8 cellular contexts compared by ENCODE assay signal in genomic region chr6:150720774-150721233, GRCh38.
DNase-seq lines count a peak whose midpoint lies in the region; ATAC-seq, FAIRE-seq and TF ChIP-seq lines count a peak whose summit lies in the region.

No MANE protein-coding gene starts in this region.

- H3K27ac ChIP-seq in SK-N-MC (peak overlapping the region; percentile 67; the same call in 1 of the 2 replicates), keratinocyte (ENCODE audit: control insufficient read depth, insufficient read depth, low read length) (no peak overlapping the region)

- intact Hi-C loops in CD14-positive monocyte (cut with micrococcal nuclease), result no loop called here

- peaks cover 0 to 2% (median 0%) of the 10 kb centered on the region in 7 donors for H3K9me3 Mint-ChIP-seq in CD14-positive monocyte

- H3K9ac ChIP-seq in SK-N-MC (ENCODE audit: insufficient read length) (no peak overlapping the region), keratinocyte (ENCODE audit: control insufficient read depth, extremely low read depth, insufficient read depth, low read length) (no peak overlapping the region)

- dilution Hi-C loops in keratinocyte (cut with MboI; ENCODE audit: extremely low pct_ligation_motif_present, low sequenced_read_pairs), result no loop called here

- no peaks in the 10 kb centered on the region for H3K4me1 Mint-ChIP-seq in CD14-positive monocyte

- peak overlapping the region; percentile 17 for H3K4me2 ChIP-seq in keratinocyte (ENCODE audit: control insufficient read depth, extremely low read depth, insufficient read depth, low read depth, low read length)

- H3K36me3 ChIP-seq in SK-N-MC (ENCODE audit: insufficient read depth, low read length), result no peaks in the 10 kb centered on the region
- no peaks in the 10 kb centered on the region for H3K36me3 ChIP-seq in keratinocyte (ENCODE audit: control insufficient read depth in 2 of 2, extremely low read depth in 1 of 2, insufficient read depth in 2 of 2, low read length in 2 of 2)

- H3K4me1 ChIP-seq in keratinocyte (ENCODE audit: control insufficient read depth, extremely low read depth, insufficient read depth, low read length), result peaks cover 16% of the 10 kb centered on the region

- H3K4me3 ChIP-seq in SK-N-MC (peak overlapping the region; percentile 69), keratinocyte (ENCODE audit: control insufficient read depth in 2 of 3, extremely low read depth in 1 of 3, insufficient read depth in 2 of 3, low read depth in 1 of 3, low read length in 3 of 3) (no peak overlapping the region)

- no peak overlapping the region for H3K27ac Mint-ChIP-seq in CD14-positive monocyte

- H3K27me3 Mint-ChIP-seq in CD14-positive monocyte (ENCODE audit: low read depth in 3 of 3), result peaks cover 6 to 12% (median 12%) of the 10 kb centered on the region in 3 donors

- H3K36me3 Mint-ChIP-seq in CD14-positive monocyte, result no peaks in the 10 kb centered on the region

- ATAC-seq in GM21367 (IDR thresholded peaks at IDR 0.05; ENCODE audit: unreplicated experiment) (peak; percentile 99), HG03469 (IDR thresholded peaks at IDR 0.05; ENCODE audit: unreplicated experiment) (peak; percentile 94)

- no peaks in the 10 kb centered on the region for H3K27me3 ChIP-seq in keratinocyte (ENCODE audit: control insufficient read depth, extremely low read depth, insufficient read depth, low read length)

- H3K9me3 ChIP-seq in SK-N-MC (ENCODE audit: low read depth, low read length) (no peaks in the 10 kb centered on the region), keratinocyte (ENCODE audit: control insufficient read depth, low read depth, low read length) (no peaks in the 10 kb centered on the region)

- TF ChIP-seq CTCF in GM12872 (IDR thresholded peaks at IDR 0.05; ENCODE audit: insufficient read depth, low read depth, low read length) (peak; percentile 13; the same call in 1 of the 3 replicates), keratinocyte (optimal IDR thresholded peaks at IDR 0.05 in 1 of 3, IDR thresholded peaks at IDR 0.05 in 1 of 3, conservative IDR thresholded peaks at IDR 0.05 in 1 of 3; ENCODE audit: extremely low read depth in 1 of 3, insufficient read depth in 2 of 3, low read length in 3 of 3) (peak in 1 of 3 experiments; percentile 25), CD14-positive monocyte (IDR thresholded peaks at IDR 0.05) (no peak)

- H3K9me1 ChIP-seq in keratinocyte (ENCODE audit: control insufficient read depth, extremely low read depth, insufficient read depth, low read length), result no peaks in the 10 kb centered on the region

- no peaks in the 10 kb centered on the region for H4K20me1 ChIP-seq in keratinocyte (ENCODE audit: control insufficient read depth, extremely low read depth, insufficient read depth, low read length)

- H2AFZ ChIP-seq in keratinocyte (ENCODE audit: control insufficient read depth, low read length), result no peak overlapping the region

- no peak overlapping the region for H3K4me3 Mint-ChIP-seq in CD14-positive monocyte

- FAIRE-seq in keratinocyte (lab: Jason Lieb, UNC), result peak; percentile 96

- no peaks in the 10 kb centered on the region for H3K79me2 ChIP-seq in keratinocyte (ENCODE audit: control insufficient read depth, insufficient read depth, low read length)

- DNase-seq in SK-N-MC (ENCODE audit: low read depth, low spot score), result no peak
- peak; percentile 68 for DNase-seq in keratinocyte (ENCODE audit: low read depth, low spot score)
- DNase-seq in stimulated activated CD4-positive, alpha-beta T cell treated with anti-CD3 and anti-CD28 coated beads, Interleukin-4, amount 100 ng/mL, for 4 hours, result no peak
- no peak for DNase-seq in NCI-H524 (lab: John Stamatoyannopoulos, UW)
- no peak for DNase-seq in CD14-positive monocyte (ENCODE audit: low spot score)
